ENCODE assay signal across 8 cellular contexts in genomic region chr12:54368016-54368708, GRCh38. TPM values are rescaled to one million over a fixed set of nuclear protein-coding genes. Genes with fewer than 3 reads are reported as not detected.
DNase-seq lines count a peak whose midpoint lies in the region; ATAC-seq and TF ChIP-seq lines count a peak whose summit lies in the region.

No MANE protein-coding gene starts in this region.

- H3K36me3 ChIP-seq in DOHH2 (ENCODE audit: control insufficient read depth, low read length), result no peaks in the 10 kb centered on the region

- peak overlapping the region; percentile 55 for H3K4me2 ChIP-seq in DOHH2 (ENCODE audit: low read length)

- H3K4me1 Mint-ChIP-seq in activated T-helper 1 cell treated with anti-CD3 and anti-CD28 coated beads, Interleukin-12 subunit alpha, Interleukin-12 subunit beta, Interleukin-2, Interleukin-4 antibody, amounts not matched to agents 30 ng/mL and 10 ng/mL and 1 ng/mL, durations not matched to agents 14 hours and 24 hours and 36 hours (ENCODE audit: low read depth), result peaks cover 43% of the 10 kb centered on the region
- peaks cover 27% of the 10 kb centered on the region for H3K4me1 Mint-ChIP-seq in neural crest cell

- no peaks in the 10 kb centered on the region for H3K79me2 ChIP-seq in DOHH2 (ENCODE audit: control insufficient read depth, low read length)

- DNase-seq in activated T-helper 1 cell treated with anti-CD3 and anti-CD28 coated beads, Interleukin-12 subunit alpha, Interleukin-12 subunit beta, Interleukin-2, Interleukin-4 antibody, amounts not matched to agents 30 ng/mL and 10 ng/mL and 1 ng/mL, durations not matched to agents 14 hours and 24 hours and 36 hours (ENCODE audit: low spot score), result no peak
- no peak for DNase-seq in neural crest cell (ENCODE audit: low read depth, low spot score)
- no peak for DNase-seq in stimulated activated CD4-positive, alpha-beta T cell treated with anti-CD3 and anti-CD28 coated beads, Interleukin-15, amount 100 ng/mL, for 24 hours
- no peak for DNase-seq in ACHN
- DNase-seq in NCI-H146 (lab: John Stamatoyannopoulos, UW), result no peak

- no peak overlapping the region for H3K27ac Mint-ChIP-seq in activated T-helper 1 cell treated with anti-CD3 and anti-CD28 coated beads, Interleukin-12 subunit alpha, Interleukin-12 subunit beta, Interleukin-2, Interleukin-4 antibody, amounts not matched to agents 30 ng/mL and 10 ng/mL and 1 ng/mL, durations not matched to agents 14 hours and 24 hours and 36 hours
- no peak overlapping the region for H3K27ac Mint-ChIP-seq in neural crest cell (ENCODE audit: unreplicated experiment)

- H3K9me3 ChIP-seq in DOHH2 (ENCODE audit: control insufficient read depth, insufficient read depth, low read length), result no peaks in the 10 kb centered on the region

- H3K4me3 Mint-ChIP-seq in activated T-helper 1 cell treated with anti-CD3 and anti-CD28 coated beads, Interleukin-12 subunit alpha, Interleukin-12 subunit beta, Interleukin-2, Interleukin-4 antibody, amounts not matched to agents 30 ng/mL and 10 ng/mL and 1 ng/mL, durations not matched to agents 14 hours and 24 hours and 36 hours, result peak overlapping the region; percentile 65
- H3K4me3 Mint-ChIP-seq in neural crest cell, result peak overlapping the region; percentile 72

- H3K27ac ChIP-seq in DOHH2 (ENCODE audit: low read depth, low read length), result no peak overlapping the region

- no peaks in the 10 kb centered on the region for H3K9me2 ChIP-seq in DOHH2 (replicated peaks; ENCODE audit: control insufficient read depth, low read length)

- peaks cover 35% of the 10 kb centered on the region for H3K4me1 ChIP-seq in DOHH2 (ENCODE audit: control insufficient read depth, low read length)

- H3K27me3 ChIP-seq in DOHH2 (ENCODE audit: control insufficient read depth, low read length), result 0 out of 2 replicates have a peak, but pooled peaks cover 3% of the 10 kb centered on the region

- TF ChIP-seq CTCF in DOHH2 (IDR thresholded peaks at IDR 0.05; ENCODE audit: low read depth, low read length, poor library complexity, severe bottlenecking) (no peak), neural crest cell (conservative IDR thresholded peaks at IDR 0.05) (no peak)

- H3K9me3 Mint-ChIP-seq in activated T-helper 1 cell treated with anti-CD3 and anti-CD28 coated beads, Interleukin-12 subunit alpha, Interleukin-12 subunit beta, Interleukin-2, Interleukin-4 antibody, amounts not matched to agents 30 ng/mL and 10 ng/mL and 1 ng/mL, durations not matched to agents 14 hours and 24 hours and 36 hours, result no peaks in the 10 kb centered on the region
- no peaks in the 10 kb centered on the region for H3K9me3 Mint-ChIP-seq in neural crest cell

- H3K4me3 ChIP-seq in DOHH2 (ENCODE audit: low read length), result peak overlapping the region; percentile 42

- in situ Hi-C loops in ACHN (cut with HindIII; ENCODE audit: low pct_ligation_motif_present, low pct_unique_long_range_greater_than_20kb, low sequenced_read_pairs), result no loop called here

- ATAC-seq in HG02759 (IDR thresholded peaks at IDR 0.05; ENCODE audit: unreplicated experiment) (peak; percentile 14), HG03378 (IDR thresholded peaks at IDR 0.05; ENCODE audit: unreplicated experiment) (no peak)

- peaks cover 12% of the 10 kb centered on the region for H3K27me3 Mint-ChIP-seq in activated T-helper 1 cell treated with anti-CD3 and anti-CD28 coated beads, Interleukin-12 subunit alpha, Interleukin-12 subunit beta, Interleukin-2, Interleukin-4 antibody, amounts not matched to agents 30 ng/mL and 10 ng/mL and 1 ng/mL, durations not matched to agents 14 hours and 24 hours and 36 hours (ENCODE audit: insufficient read depth)
- H3K27me3 Mint-ChIP-seq in neural crest cell (ENCODE audit: low read depth), result peaks cover 5% of the 10 kb centered on the region

- peaks cover 3% of the 10 kb centered on the region; the same call in 1 of the 2 replicates for H3F3A ChIP-seq in DOHH2 (ENCODE audit: control insufficient read depth, insufficient read depth)

- intact Hi-C loops in activated T-helper 1 cell treated with anti-CD3 and anti-CD28 coated beads, Interleukin-12 subunit alpha, Interleukin-12 subunit beta, Interleukin-2, Interleukin-4 antibody, amounts not matched to agents 30 ng/mL and 10 ng/mL and 1 ng/mL, durations not matched to agents 14 hours and 24 hours and 36 hours (cut with micrococcal nuclease), result loop anchor here (1.0 kb wide), 8 partner anchors 9 to 154 kb away; partner anchors contain the start of gene COPZ1

- no peaks in the 10 kb centered on the region for H3K36me3 Mint-ChIP-seq in activated T-helper 1 cell treated with anti-CD3 and anti-CD28 coated beads, Interleukin-12 subunit alpha, Interleukin-12 subunit beta, Interleukin-2, Interleukin-4 antibody, amounts not matched to agents 30 ng/mL and 10 ng/mL and 1 ng/mL, durations not matched to agents 14 hours and 24 hours and 36 hours (ENCODE audit: low read depth)
- H3K36me3 Mint-ChIP-seq in neural crest cell (ENCODE audit: low read depth), result no peaks in the 10 kb centered on the region

- H4K20me1 ChIP-seq in DOHH2 (ENCODE audit: control insufficient read depth, insufficient read depth, low read depth, low read length), result no peaks in the 10 kb centered on the region

RNA-seq across cellular contexts. Expression of gene GPR84, which starts 3.9 kb away (rescaled TPM):
- total RNA-seq in activated T-helper 1 cell treated with anti-CD3 and anti-CD28 coated beads, Interleukin-12 subunit alpha, Interleukin-12 subunit beta, Interleukin-2, Interleukin-4 antibody, amounts not matched to agents 30 ng/mL and 10 ng/mL and 1 ng/mL, durations not matched to agents 14 hours and 24 hours and 36 hours, result 2.3 and 2.4 TPM in 2 replicates
- total RNA-seq in neural crest cell, result not detected in 2 replicates

RNA-seq across cellular contexts. Expression of gene ZNF385A, which starts 16.4 kb away (rescaled TPM):
- total RNA-seq in activated T-helper 1 cell treated with anti-CD3 and anti-CD28 coated beads, Interleukin-12 subunit alpha, Interleukin-12 subunit beta, Interleukin-2, Interleukin-4 antibody, amounts not matched to agents 30 ng/mL and 10 ng/mL and 1 ng/mL, durations not matched to agents 14 hours and 24 hours and 36 hours, result 0.99 and 1.3 TPM in 2 replicates
- 20.3 and 20.8 TPM in 2 replicates for total RNA-seq in neural crest cell

RNA-seq across cellular contexts. Expression of gene COPZ1, which starts 43.2 kb away (rescaled TPM):
- total RNA-seq in activated T-helper 1 cell treated with anti-CD3 and anti-CD28 coated beads, Interleukin-12 subunit alpha, Interleukin-12 subunit beta, Interleukin-2, Interleukin-4 antibody, amounts not matched to agents 30 ng/mL and 10 ng/mL and 1 ng/mL, durations not matched to agents 14 hours and 24 hours and 36 hours, result 115 and 123 TPM in 2 replicates
- total RNA-seq in neural crest cell, result 148 and 160 TPM in 2 replicates

RNA-seq across cellular contexts. Expression of gene ITGA5, which starts 50.9 kb away (rescaled TPM):
- 31.2 and 31.6 TPM in 2 replicates for total RNA-seq in activated T-helper 1 cell treated with anti-CD3 and anti-CD28 coated beads, Interleukin-12 subunit alpha, Interleukin-12 subunit beta, Interleukin-2, Interleukin-4 antibody, amounts not matched to agents 30 ng/mL and 10 ng/mL and 1 ng/mL, durations not matched to agents 14 hours and 24 hours and 36 hours
- total RNA-seq in neural crest cell, result 20.1 and 22.0 TPM in 2 replicates
